ENCODE assay signal across 15 cellular contexts in genomic region chr3:125023833-125024560, GRCh38. TPM values are rescaled to one million over a fixed set of nuclear protein-coding genes. Genes with fewer than 3 reads are reported as not detected.
A peak's percentile ranks its signal among the peaks of the same experiment; 100 is the strongest.
DNase-seq lines count a peak whose midpoint lies in the region; ATAC-seq and TF ChIP-seq lines count a peak whose summit lies in the region.
"Had no signal": no experiment of that assay in that cellular context is flagged by ENCODE, and none has a peak within 500 bp of the region (broad histone marks: within the 10 kb centered on the region; RNA-seq: fewer than 3 reads in every experiment).

No MANE protein-coding gene starts in this region.

- H3K27ac ChIP-seq in stomach = peak overlapping the region; percentile 39 to 70 (median 44)
- H3K27ac ChIP-seq in H9 (ENCODE audit: insufficient read length, low read depth, low read length) = no peak overlapping the region
- H3K27ac ChIP-seq: WERI-Rb-1 had no signal

- no peak overlapping the region for H2BK120ac ChIP-seq in H9 (ENCODE audit: low read depth, low read length, poor library complexity, severe bottlenecking)

- H3K4me1 Mint-ChIP-seq in activated CD8-positive, alpha-beta memory T cell treated with anti-CD3 and anti-CD28 coated beads, Interleukin-2, amount 10 ng/mL, durations not matched to agents 7 days and 5 days = peaks cover 65% of the 10 kb centered on the region
- H3K4me1 Mint-ChIP-seq in activated T-helper 1 cell treated with anti-CD3 and anti-CD28 coated beads, Interleukin-12 subunit alpha, Interleukin-12 subunit beta, Interleukin-2, Interleukin-4 antibody, amounts not matched to agents 30 ng/mL and 10 ng/mL and 1 ng/mL, durations not matched to agents 14 hours and 24 hours and 36 hours (ENCODE audit: low read depth) = peaks cover 72% of the 10 kb centered on the region
- peaks cover 6 to 13% of the 10 kb centered on the region in 2 experiments for H3K4me1 Mint-ChIP-seq in H9
- peaks cover 50% of the 10 kb centered on the region for H3K4me1 Mint-ChIP-seq in stimulated activated naive CD8-positive, alpha-beta T cell treated with anti-CD3 and anti-CD28 coated beads, Interleukin-15, amount 100 ng/mL, for 72 hours

- no peak overlapping the region for H3K23ac ChIP-seq in H9 (ENCODE audit: insufficient read length, low read depth, low read length)

- no peak overlapping the region for H2BK20ac ChIP-seq in H9 (ENCODE audit: low read depth, low read length, poor library complexity, severe bottlenecking)

- H4K20me1 ChIP-seq in H9 (ENCODE audit: control insufficient read depth, insufficient read depth, insufficient read length) = no peaks in the 10 kb centered on the region

- H2BK15ac ChIP-seq in H9 (ENCODE audit: low read depth, low read length) = no peak overlapping the region

- H3K14ac ChIP-seq in H9 (ENCODE audit: insufficient read depth, low read length) = no peak overlapping the region

- no peaks in the 10 kb centered on the region for H3K79me1 ChIP-seq in H9 (ENCODE audit: insufficient read depth, low read depth, low read length, poor library complexity, severe bottlenecking)

- H2BK5ac ChIP-seq in H9 (ENCODE audit: insufficient read length, low read length) = no peak overlapping the region

- no peak overlapping the region for H3K18ac ChIP-seq in H9 (ENCODE audit: insufficient read length, low read depth, low read length)

- ATAC-seq in activated CD8-positive, alpha-beta memory T cell treated with anti-CD3 and anti-CD28 coated beads, Interleukin-2, amount 10 ng/mL, durations not matched to agents 7 days and 5 days = peak; percentile 39
- ATAC-seq in left colon = peak; percentile 46
- ATAC-seq in stimulated activated naive CD8-positive, alpha-beta T cell treated with anti-CD3 and anti-CD28 coated beads, Interleukin-15, amount 100 ng/mL, for 72 hours = no peak
- ATAC-seq: PC-3 had no signal

- intact Hi-C loops in activated T-helper 1 cell treated with anti-CD3 and anti-CD28 coated beads, Interleukin-12 subunit alpha, Interleukin-12 subunit beta, Interleukin-2, Interleukin-4 antibody, amounts not matched to agents 30 ng/mL and 10 ng/mL and 1 ng/mL, durations not matched to agents 14 hours and 24 hours and 36 hours (cut with micrococcal nuclease) = no loop called here
- intact Hi-C loops in left colon (cut with DNase I, micrococcal nuclease) = no loop called here
- intact Hi-C loops in stomach (cut with DNase I; ENCODE audit: low total_unique reads) = no loop called here

- H3K4ac ChIP-seq in H9 (ENCODE audit: low read depth, low read length) = no peak overlapping the region

- CTCF ChIA-PET in activated CD8-positive, alpha-beta memory T cell treated with anti-CD3 and anti-CD28 coated beads, Interleukin-2, amount 10 ng/mL, durations not matched to agents 7 days and 5 days (lab: Charles Lee) = interaction anchor here (0.9 to 2.2 kb wide), 4 partner anchors 11 to 117 kb away, joined by 3 to 6 read pairs (median 4); no protein-coding TSS in a partner anchor

- peaks cover 81% of the 10 kb centered on the region for H3K36me3 Mint-ChIP-seq in activated CD8-positive, alpha-beta memory T cell treated with anti-CD3 and anti-CD28 coated beads, Interleukin-2, amount 10 ng/mL, durations not matched to agents 7 days and 5 days
- H3K36me3 Mint-ChIP-seq in activated T-helper 1 cell treated with anti-CD3 and anti-CD28 coated beads, Interleukin-12 subunit alpha, Interleukin-12 subunit beta, Interleukin-2, Interleukin-4 antibody, amounts not matched to agents 30 ng/mL and 10 ng/mL and 1 ng/mL, durations not matched to agents 14 hours and 24 hours and 36 hours (ENCODE audit: low read depth) = peaks cover 71% of the 10 kb centered on the region
- peaks cover 20 to 39% (median 33%) of the 10 kb centered on the region in 3 experiments for H3K36me3 Mint-ChIP-seq in H9 (ENCODE audit: insufficient read depth in 1 of 3, low read depth in 3 of 3)

- no peak overlapping the region for H4K8ac ChIP-seq in H9 (replicated peaks; ENCODE audit: insufficient read length, low read depth, low read length)

- no peak overlapping the region for H4K5ac ChIP-seq in H9 (ENCODE audit: insufficient read length, low read depth, low read length)

- H3K4me3 ChIP-seq in stomach = no peak overlapping the region
- H3K4me3 ChIP-seq: tibial artery had no signal

- H3K4me2 ChIP-seq in H9 (ENCODE audit: insufficient read depth, insufficient read length, low read length) = no peak overlapping the region

- 39 to 58% (median 47%) methylated on average over 8 of the region's 8 CpGs for WGBS in stomach, 5 donors
- no CpG with 5 or more reads among the region's 8 CpGs for WGBS in H9 (ENCODE audit: extremely low coverage, insufficient read length, low lambda C conversion rate)

- peak overlapping the region; percentile 47 for H3K27ac Mint-ChIP-seq in activated CD8-positive, alpha-beta memory T cell treated with anti-CD3 and anti-CD28 coated beads, Interleukin-2, amount 10 ng/mL, durations not matched to agents 7 days and 5 days
- peak overlapping the region; percentile 38 for H3K27ac Mint-ChIP-seq in activated T-helper 1 cell treated with anti-CD3 and anti-CD28 coated beads, Interleukin-12 subunit alpha, Interleukin-12 subunit beta, Interleukin-2, Interleukin-4 antibody, amounts not matched to agents 30 ng/mL and 10 ng/mL and 1 ng/mL, durations not matched to agents 14 hours and 24 hours and 36 hours
- H3K27ac Mint-ChIP-seq in H9 = no peak overlapping the region; a peak in 1 of 7 replicates
- no peak overlapping the region for H3K27ac Mint-ChIP-seq in stimulated activated naive CD8-positive, alpha-beta T cell treated with anti-CD3 and anti-CD28 coated beads, Interleukin-15, amount 100 ng/mL, for 72 hours

- no peaks in the 10 kb centered on the region for H3K79me2 ChIP-seq in H9 (ENCODE audit: insufficient read depth, low read length)

- peaks cover 23 to 56% (median 55%) of the 10 kb centered on the region in 4 donors for H3K36me3 ChIP-seq in stomach

- no peak overlapping the region for H2AFZ ChIP-seq in H9 (ENCODE audit: low read length)

- peak overlapping the region; percentile 8 for H3K4me3 Mint-ChIP-seq in activated CD8-positive, alpha-beta memory T cell treated with anti-CD3 and anti-CD28 coated beads, Interleukin-2, amount 10 ng/mL, durations not matched to agents 7 days and 5 days
- peak overlapping the region; percentile 45 for H3K4me3 Mint-ChIP-seq in activated T-helper 1 cell treated with anti-CD3 and anti-CD28 coated beads, Interleukin-12 subunit alpha, Interleukin-12 subunit beta, Interleukin-2, Interleukin-4 antibody, amounts not matched to agents 30 ng/mL and 10 ng/mL and 1 ng/mL, durations not matched to agents 14 hours and 24 hours and 36 hours
- no peak overlapping the region for H3K4me3 Mint-ChIP-seq in H9
- no peak overlapping the region for H3K4me3 Mint-ChIP-seq in stimulated activated naive CD8-positive, alpha-beta T cell treated with anti-CD3 and anti-CD28 coated beads, Interleukin-15, amount 100 ng/mL, for 72 hours

- H3K23me2 ChIP-seq in H9 (ENCODE audit: insufficient read length, low read depth, low read length, poor library complexity, severe bottlenecking) = no peaks in the 10 kb centered on the region

- TF ChIP-seq CTCF in stomach (IDR thresholded peaks at IDR 0.05) = no peak
- no peak for TF ChIP-seq CTCF in H9 (conservative IDR thresholded peaks at IDR 0.05)

- H3K4me1 ChIP-seq in stomach (peaks cover 0 to 38% (median 19%) of the 10 kb centered on the region in 4 donors), H9 (ENCODE audit: insufficient read depth, low read length) (no peaks in the 10 kb centered on the region)

- no peak overlapping the region for H3K56ac ChIP-seq in H9 (ENCODE audit: insufficient read length, low read depth, low read length)

- H2AK5ac ChIP-seq in H9 (ENCODE audit: insufficient read length, low read length) = no peak overlapping the region

- H3K9me3 ChIP-seq in stomach (no peaks in the 10 kb centered on the region), H9 (ENCODE audit: control insufficient read depth, low read depth, low read length) (no peaks in the 10 kb centered on the region)
- H3K9me3 ChIP-seq: tibial artery had no signal

- no peak overlapping the region for H2BK12ac ChIP-seq in H9 (ENCODE audit: insufficient read length, low read depth, low read length)

- H3K9me3 Mint-ChIP-seq in activated CD8-positive, alpha-beta memory T cell treated with anti-CD3 and anti-CD28 coated beads, Interleukin-2, amount 10 ng/mL, durations not matched to agents 7 days and 5 days (ENCODE audit: low read depth) = no peaks in the 10 kb centered on the region
- H3K9me3 Mint-ChIP-seq in activated T-helper 1 cell treated with anti-CD3 and anti-CD28 coated beads, Interleukin-12 subunit alpha, Interleukin-12 subunit beta, Interleukin-2, Interleukin-4 antibody, amounts not matched to agents 30 ng/mL and 10 ng/mL and 1 ng/mL, durations not matched to agents 14 hours and 24 hours and 36 hours = no peaks in the 10 kb centered on the region
- H3K9me3 Mint-ChIP-seq in H9 = no peaks in the 10 kb centered on the region
- no peaks in the 10 kb centered on the region for H3K9me3 Mint-ChIP-seq in stimulated activated naive CD8-positive, alpha-beta T cell treated with anti-CD3 and anti-CD28 coated beads, Interleukin-15, amount 100 ng/mL, for 72 hours

- no peak for DNase-seq in activated CD8-positive, alpha-beta memory T cell treated with anti-CD3 and anti-CD28 coated beads, Interleukin-2, amount 10 ng/mL, durations not matched to agents 7 days and 5 days
- no peak for DNase-seq in activated CD8-positive, alpha-beta memory T cell treated with anti-CD3 and anti-CD28 coated beads for 24 hours
- no peak for DNase-seq in activated T-helper 1 cell treated with anti-CD3 and anti-CD28 coated beads, Interleukin-12 subunit alpha, Interleukin-12 subunit beta, Interleukin-2, Interleukin-4 antibody, amounts not matched to agents 30 ng/mL and 10 ng/mL and 1 ng/mL, durations not matched to agents 14 hours and 24 hours and 36 hours (ENCODE audit: low spot score)
- DNase-seq in left colon = no peak
- DNase-seq in stomach = no peak
- no peak for DNase-seq in H9
- DNase-seq in stimulated activated naive CD8-positive, alpha-beta T cell treated with anti-CD3 and anti-CD28 coated beads, Interleukin-15, amount 100 ng/mL, for 72 hours = no peak
- no peak for DNase-seq in DMS 273 treated with DMSO at 0.1 percent for 48 hours (lab: John Stamatoyannopoulos, UW)
- DNase-seq: activated CD8-positive, alpha-beta memory T cell treated with anti-CD3 and anti-CD28 coated beads, Interleukin-2, amount 50 U/mL, for 48 hours; Kasumi-1; kidney; PC-3; stimulated activated CD4-positive, alpha-beta T cell treated with anti-CD3 and anti-CD28 coated beads, Interleukin-2, amount 100 ng/mL, for 24 hours; WERI-Rb-1 had no signal

- H3T11ph ChIP-seq in H9 (ENCODE audit: low read length) = no peak overlapping the region

- no peak for TF ChIP-seq POLR2A in stomach (IDR thresholded peaks at IDR 0.05)

- H3K27me3 Mint-ChIP-seq in activated CD8-positive, alpha-beta memory T cell treated with anti-CD3 and anti-CD28 coated beads, Interleukin-2, amount 10 ng/mL, durations not matched to agents 7 days and 5 days = no peaks in the 10 kb centered on the region
- H3K27me3 Mint-ChIP-seq in activated T-helper 1 cell treated with anti-CD3 and anti-CD28 coated beads, Interleukin-12 subunit alpha, Interleukin-12 subunit beta, Interleukin-2, Interleukin-4 antibody, amounts not matched to agents 30 ng/mL and 10 ng/mL and 1 ng/mL, durations not matched to agents 14 hours and 24 hours and 36 hours (ENCODE audit: insufficient read depth) = no peaks in the 10 kb centered on the region
- no peaks in the 10 kb centered on the region for H3K27me3 Mint-ChIP-seq in H9 (ENCODE audit: low read depth)
- no peaks in the 10 kb centered on the region for H3K27me3 Mint-ChIP-seq in stimulated activated naive CD8-positive, alpha-beta T cell treated with anti-CD3 and anti-CD28 coated beads, Interleukin-15, amount 100 ng/mL, for 72 hours

- H3K9ac ChIP-seq in H9 (ENCODE audit: extremely low read depth, insufficient read length, low read length) = no peak overlapping the region

- no peak overlapping the region for H4K91ac ChIP-seq in H9 (ENCODE audit: insufficient read length, low read depth, low read length)

- H3K27me3 ChIP-seq in stomach (no peaks in the 10 kb centered on the region), H9 (ENCODE audit: insufficient read depth, low read length) (no peaks in the 10 kb centered on the region)
- H3K27me3 ChIP-seq: tibial artery had no signal

- TF ChIP-seq EP300 in stomach (IDR thresholded peaks at IDR 0.05) = no peak

RNA-seq across cellular contexts. Expression of gene HEG1, which starts 31.8 kb away (rescaled TPM):
- 10 to 100 TPM; 38.5 to 75.6 TPM for total RNA-seq in activated CD8-positive, alpha-beta memory T cell treated with anti-CD3 and anti-CD28 coated beads, Interleukin-2, amount 10 ng/mL, durations not matched to agents 7 days and 5 days
- total RNA-seq in activated T-helper 1 cell treated with anti-CD3 and anti-CD28 coated beads, Interleukin-12 subunit alpha, Interleukin-12 subunit beta, Interleukin-2, Interleukin-4 antibody, amounts not matched to agents 30 ng/mL and 10 ng/mL and 1 ng/mL, durations not matched to agents 14 hours and 24 hours and 36 hours = 43.7 and 45.1 TPM in 2 replicates
- total RNA-seq in left colon (10 to 100 TPM in 1 of 2 donors, 1 to 10 TPM in 1; 9.8 to 17.4 TPM), stomach (10 to 100 TPM; 11.3 to 56.9 (median 32.7) TPM), H9 (2021) (9.3 and 10.3 TPM in 2 replicates)
- polyA plus RNA-seq in stomach = 1 to 10 TPM; 2.3 to 2.7 (median 2.4) TPM

Comparison
In these comparisons a context has a peak if more than half of its experiments do, and no peak if none do; other contexts are left out.
1. H3K27ac Mint-ChIP-seq: peak in activated CD8-positive, alpha-beta memory T cell treated with anti-CD3 and anti-CD28 coated beads, Interleukin-2, amount 10 ng/mL, durations not matched to agents 7 days and 5 days (single experiment) and activated T-helper 1 cell treated with anti-CD3 and anti-CD28 coated beads, Interleukin-12 subunit alpha, Interleukin-12 subunit beta, Interleukin-2, Interleukin-4 antibody, amounts not matched to agents 30 ng/mL and 10 ng/mL and 1 ng/mL, durations not matched to agents 14 hours and 24 hours and 36 hours (single experiment); none in H9 (0 of 3) and stimulated activated naive CD8-positive, alpha-beta T cell treated with anti-CD3 and anti-CD28 coated beads, Interleukin-15, amount 100 ng/mL, for 72 hours (0 of 2).
2. H3K4me3 Mint-ChIP-seq: peak in activated CD8-positive, alpha-beta memory T cell treated with anti-CD3 and anti-CD28 coated beads, Interleukin-2, amount 10 ng/mL, durations not matched to agents 7 days and 5 days (single experiment) and activated T-helper 1 cell treated with anti-CD3 and anti-CD28 coated beads, Interleukin-12 subunit alpha, Interleukin-12 subunit beta, Interleukin-2, Interleukin-4 antibody, amounts not matched to agents 30 ng/mL and 10 ng/mL and 1 ng/mL, durations not matched to agents 14 hours and 24 hours and 36 hours (single experiment); none in H9 (0 of 2) and stimulated activated naive CD8-positive, alpha-beta T cell treated with anti-CD3 and anti-CD28 coated beads, Interleukin-15, amount 100 ng/mL, for 72 hours (0 of 2).